Comparison of ENCODE assay signal across 23 cellular contexts in the genomic region with DNA sequence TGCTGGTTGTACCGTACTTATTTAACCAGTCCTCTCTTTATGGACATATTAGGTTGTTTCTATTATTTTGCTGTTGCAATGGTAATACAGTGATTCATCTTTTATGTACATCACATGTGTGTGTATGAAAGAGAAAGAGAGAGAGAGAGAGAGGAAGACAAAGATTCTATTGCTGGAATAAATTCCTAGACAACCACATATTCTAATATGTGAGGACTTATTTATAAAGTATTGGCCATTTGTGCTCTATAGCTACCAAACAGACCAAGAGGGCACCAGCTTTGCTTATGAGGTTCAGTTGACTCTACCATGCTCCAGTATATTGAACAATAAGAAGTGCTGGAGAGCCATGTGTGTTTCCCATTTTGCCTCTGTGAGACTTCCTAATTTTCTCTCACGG.
"Had no signal": no experiment of that assay in that cellular context is flagged by ENCODE, and none has a peak within 500 bp of the region (broad histone marks: within the 10 kb centered on the region; RNA-seq: fewer than 3 reads in every experiment).

No MANE protein-coding gene starts in this region.

- FAIRE-seq: HepG2 had no signal

- H3K36me3 ChIP-seq: MG63, Peyer's patch, SJSA1 had no signal

- H3K4me3 ChIP-seq: MG63, PC-9, Peyer's patch, SJSA1 had no signal

- H3K27ac ChIP-seq: PC-9, Peyer's patch, SJSA1 had no signal

- H3K27me3 ChIP-seq: MG63, Peyer's patch, SJSA1 had no signal

- H3K9ac ChIP-seq: SK-N-SH had no signal

- H3K4me2 ChIP-seq: PC-9, SK-N-SH had no signal

- H3K9me3 ChIP-seq: MG63, Peyer's patch, SJSA1, SK-N-SH had no signal

- H2AFZ ChIP-seq: PC-9 had no signal

- DNase-seq: IMR-90; Karpas-422; KG1; MG63; NCI-H1092; NCI-H1105 treated with DMSO at 0.1 percent for 48 hours; NCI-H146; NCI-H1694 treated with DMSO at 0.1 percent for 48 hours; NCI-H1930; NCI-H2107; NCI-H2227 treated with DMSO at 0.1 percent for 48 hours; NCI-H524; NCI-H526 treated with DMSO at 0.1 percent for 48 hours; NK-92 treated with Interleukin-12 subunit alpha and Interleukin-12 subunit beta, amount 100 ng/mL, for 24 hours; OCI-M1; PC-9; Peyer's patch; Right ventricle myocardium superior; SIG-M5; SK-N-SH; SW 1271 had no signal

- H3K4me1 ChIP-seq: Peyer's patch, SJSA1 had no signal

- ATAC-seq: HepG2 had no signal
